ENCODE assay signal across 1 cellular context in the genomic region with DNA sequence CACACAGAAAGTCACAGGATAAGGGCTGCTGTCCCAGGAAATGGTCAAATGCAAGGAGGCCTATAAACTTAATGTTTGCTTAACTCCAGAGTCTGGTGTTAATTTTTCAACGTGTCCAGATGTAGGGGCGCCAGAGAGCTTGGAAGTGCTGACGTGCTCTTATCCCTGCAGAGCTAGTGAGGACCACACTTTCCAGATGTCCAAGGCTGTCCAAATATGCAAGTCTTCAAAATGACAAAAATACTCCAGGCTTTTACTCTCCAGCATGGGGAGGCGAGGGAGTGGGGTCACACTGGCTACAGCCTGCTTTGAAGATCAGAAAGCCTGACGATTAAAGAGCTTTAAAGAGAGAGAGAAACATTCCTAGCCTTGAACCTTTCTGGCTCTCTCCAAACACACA.
TF ChIP-seq lines count a peak whose summit lies in the region.

No MANE protein-coding gene starts in this region.

TF ChIP-seq in GM23338, 12 proteins besides CTCF, POLR2A, EP300 and RAD21 (continued from another document):
- TF ChIP-seq, protein P1, sequence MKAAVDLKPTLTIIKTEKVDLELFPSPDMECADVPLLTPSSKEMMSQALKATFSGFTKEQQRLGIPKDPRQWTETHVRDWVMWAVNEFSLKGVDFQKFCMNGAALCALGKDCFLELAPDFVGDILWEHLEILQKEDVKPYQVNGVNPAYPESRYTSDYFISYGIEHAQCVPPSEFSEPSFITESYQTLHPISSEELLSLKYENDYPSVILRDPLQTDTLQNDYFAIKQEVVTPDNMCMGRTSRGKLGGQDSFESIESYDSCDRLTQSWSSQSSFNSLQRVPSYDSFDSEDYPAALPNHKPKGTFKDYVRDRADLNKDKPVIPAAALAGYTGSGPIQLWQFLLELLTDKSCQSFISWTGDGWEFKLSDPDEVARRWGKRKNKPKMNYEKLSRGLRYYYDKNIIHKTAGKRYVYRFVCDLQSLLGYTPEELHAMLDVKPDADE (IDR thresholded peaks at IDR 0.05): no peak
- TF ChIP-seq, protein P2, sequence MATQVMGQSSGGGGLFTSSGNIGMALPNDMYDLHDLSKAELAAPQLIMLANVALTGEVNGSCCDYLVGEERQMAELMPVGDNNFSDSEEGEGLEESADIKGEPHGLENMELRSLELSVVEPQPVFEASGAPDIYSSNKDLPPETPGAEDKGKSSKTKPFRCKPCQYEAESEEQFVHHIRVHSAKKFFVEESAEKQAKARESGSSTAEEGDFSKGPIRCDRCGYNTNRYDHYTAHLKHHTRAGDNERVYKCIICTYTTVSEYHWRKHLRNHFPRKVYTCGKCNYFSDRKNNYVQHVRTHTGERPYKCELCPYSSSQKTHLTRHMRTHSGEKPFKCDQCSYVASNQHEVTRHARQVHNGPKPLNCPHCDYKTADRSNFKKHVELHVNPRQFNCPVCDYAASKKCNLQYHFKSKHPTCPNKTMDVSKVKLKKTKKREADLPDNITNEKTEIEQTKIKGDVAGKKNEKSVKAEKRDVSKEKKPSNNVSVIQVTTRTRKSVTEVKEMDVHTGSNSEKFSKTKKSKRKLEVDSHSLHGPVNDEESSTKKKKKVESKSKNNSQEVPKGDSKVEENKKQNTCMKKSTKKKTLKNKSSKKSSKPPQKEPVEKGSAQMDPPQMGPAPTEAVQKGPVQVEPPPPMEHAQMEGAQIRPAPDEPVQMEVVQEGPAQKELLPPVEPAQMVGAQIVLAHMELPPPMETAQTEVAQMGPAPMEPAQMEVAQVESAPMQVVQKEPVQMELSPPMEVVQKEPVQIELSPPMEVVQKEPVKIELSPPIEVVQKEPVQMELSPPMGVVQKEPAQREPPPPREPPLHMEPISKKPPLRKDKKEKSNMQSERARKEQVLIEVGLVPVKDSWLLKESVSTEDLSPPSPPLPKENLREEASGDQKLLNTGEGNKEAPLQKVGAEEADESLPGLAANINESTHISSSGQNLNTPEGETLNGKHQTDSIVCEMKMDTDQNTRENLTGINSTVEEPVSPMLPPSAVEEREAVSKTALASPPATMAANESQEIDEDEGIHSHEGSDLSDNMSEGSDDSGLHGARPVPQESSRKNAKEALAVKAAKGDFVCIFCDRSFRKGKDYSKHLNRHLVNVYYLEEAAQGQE (IDR thresholded peaks at IDR 0.05; ENCODE audit: unreplicated experiment): no peak
- TF ChIP-seq JUNB (IDR thresholded peaks at IDR 0.05; ENCODE audit: unreplicated experiment) (no peak), EZH2 (IDR thresholded peaks at IDR 0.05; ENCODE audit: low read depth, unreplicated experiment) (no peak)
